1 cellular context compared by ENCODE assay signal in genomic region chr11:118497831-118498230, GRCh38.
TF ChIP-seq lines count a peak whose summit lies in the region.

No MANE protein-coding gene starts in this region.

TF ChIP-seq in GM12878, 131 proteins besides CTCF, POLR2A, EP300 and RAD21 (continued from another document):
- TF ChIP-seq NR2C1 (IDR thresholded peaks at IDR 0.05) (no peak), CBX3 (IDR thresholded peaks at IDR 0.05; ENCODE audit: borderline replicate concordance, low read depth) (no peak), ASH2L (IDR thresholded peaks at IDR 0.05; ENCODE audit: borderline replicate concordance, low read depth) (no peak), SUPT20H (IDR thresholded peaks at IDR 0.05; ENCODE audit: borderline replicate concordance, control insufficient read depth, low read depth, low read length) (no peak), ATF2 (IDR thresholded peaks at IDR 0.05; ENCODE audit: low read length) (no peak), IRF4 (IDR thresholded peaks at IDR 0.05; ENCODE audit: low read depth, low read length) (no peak), ELK1 (IDR thresholded peaks at IDR 0.05; ENCODE audit: low read depth, low read length) (no peak)
